In the genomic region with DNA sequence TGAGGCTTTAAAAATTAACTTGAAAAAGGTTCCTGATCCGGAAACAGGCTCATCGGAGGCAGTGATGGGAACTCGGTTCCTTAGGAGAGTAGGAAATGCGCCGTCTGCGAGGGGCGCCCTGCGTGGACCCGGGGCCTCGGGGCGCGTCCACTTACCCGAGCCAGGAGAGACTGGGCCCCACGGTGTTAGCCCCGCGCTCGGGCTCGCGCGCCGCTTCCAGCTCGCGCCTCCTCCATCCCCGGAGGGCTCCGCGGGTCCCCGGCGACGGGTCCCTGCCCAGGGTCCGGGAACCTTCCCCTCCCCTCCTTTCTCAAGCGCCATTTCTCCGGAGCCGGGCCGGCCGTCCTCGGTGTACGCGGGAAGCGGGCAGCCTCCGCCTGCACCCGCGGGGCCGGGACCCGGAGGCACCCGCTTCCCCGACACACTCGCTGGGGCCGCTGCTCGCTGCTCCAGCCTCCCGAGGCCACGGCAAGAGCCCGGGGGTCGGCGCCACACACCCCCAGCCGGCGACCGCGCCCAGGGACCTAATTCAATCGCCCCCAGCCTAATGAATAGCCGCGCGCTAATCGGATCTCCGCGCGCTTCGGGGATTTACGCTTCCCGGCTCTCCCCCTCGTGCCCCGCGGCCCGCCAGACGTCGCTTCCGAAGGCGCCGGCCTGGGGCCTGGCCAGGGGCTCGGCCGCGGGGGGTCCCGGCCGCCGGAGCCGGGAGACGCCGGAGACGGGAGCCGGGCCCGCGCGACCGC, we compare ENCODE assay signal across 8 cellular contexts. TPM values are rescaled to one million over a fixed set of nuclear protein-coding genes. Genes with fewer than 3 reads are reported as not detected.
A peak's percentile ranks its signal among the peaks of the same experiment; 100 is the strongest.
DNase-seq lines count a peak whose midpoint lies in the region; ATAC-seq and TF ChIP-seq lines count a peak whose summit lies in the region.

No MANE protein-coding gene starts in this region.

- CTCF ChIA-PET in HCT116 (lab: Charles Lee), result interaction anchor here (0.6 kb wide), 2 partner anchors 64 to 84 kb away, joined by 4 to 5 read pairs; no protein-coding TSS in a partner anchor

- H3K36me3 ChIP-seq in HCT116 (ENCODE audit: control insufficient read depth in 1 of 2, insufficient read depth in 2 of 2, low read length in 2 of 2) (peaks cover 2 to 4% of the 10 kb centered on the region in 2 experiments; a peak in 2 of 4 replicates), hepatocyte (replicated peaks; ENCODE audit: insufficient read depth, low read depth) (no peaks in the 10 kb centered on the region), skeletal muscle tissue (ENCODE audit: control insufficient read depth in 3 of 3, insufficient read depth in 3 of 3, low read length in 3 of 3) (peaks cover 0 to 3% (median 3%) of the 10 kb centered on the region in 3 donors)

- H3K27ac ChIP-seq in HCT116 (ENCODE audit: low read depth, low read length), result peak overlapping the region; percentile 97
- peak overlapping the region; percentile 99 for H3K27ac ChIP-seq in VCaP
- H3K27ac ChIP-seq in hepatocyte, result peak overlapping the region; percentile 91
- H3K27ac ChIP-seq in skeletal muscle tissue (ENCODE audit: low read depth, low read length), result peak overlapping the region; percentile 92

- BruUV-seq in HCT116 (replicated peaks; lab: Mats Ljungman, UMichigan), result no TSS peak

- H3K9me3 ChIP-seq in HCT116 (ENCODE audit: control insufficient read depth in 1 of 2, insufficient read depth in 1 of 2, low read depth in 1 of 2, low read length in 2 of 2) (no peaks in the 10 kb centered on the region), hepatocyte (ENCODE audit: low read depth) (no peaks in the 10 kb centered on the region), skeletal muscle tissue (ENCODE audit: control insufficient read depth in 3 of 3, low read length in 3 of 3) (no peaks in the 10 kb centered on the region)

- H3K4me1 ChIP-seq in HCT116 (ENCODE audit: control insufficient read depth in 1 of 2, insufficient read depth in 2 of 2, low read length in 2 of 2) (peaks cover 42 to 61% of the 10 kb centered on the region in 2 experiments), hepatocyte (ENCODE audit: insufficient read depth) (peaks cover 58% of the 10 kb centered on the region), skeletal muscle tissue (ENCODE audit: control insufficient read depth in 3 of 3, insufficient read depth in 3 of 3, low read length in 3 of 3) (peaks cover 48 to 74% (median 50%) of the 10 kb centered on the region in 3 donors)

- H4K20me1 ChIP-seq in HCT116 (ENCODE audit: insufficient read depth), result no peaks in the 10 kb centered on the region
- H4K20me1 ChIP-seq in hepatocyte (ENCODE audit: insufficient read depth, poor library complexity, severe bottlenecking), result peaks cover 6% of the 10 kb centered on the region

- 1% methylated on average over 70 of the region's 93 CpGs for WGBS in hepatocyte (ENCODE audit: low lambda C conversion rate, missing lambda C conversion rate)

- H3K27me3 ChIP-seq in HCT116 (ENCODE audit: insufficient read depth, low read length) (no peaks in the 10 kb centered on the region), hepatocyte (no peaks in the 10 kb centered on the region), skeletal muscle tissue (ENCODE audit: control insufficient read depth in 3 of 3, insufficient read depth in 3 of 3, low read length in 3 of 3) (peaks cover 0 to 7% (median 0%) of the 10 kb centered on the region in 3 donors)

- peak overlapping the region; percentile 75 to 81 for H3K4me3 ChIP-seq in HCT116 (replicated peaks in 1 of 2; ENCODE audit: low read depth in 1 of 2, low read length in 2 of 2)
- peak overlapping the region; percentile 63 for H3K4me3 ChIP-seq in hepatocyte
- H3K4me3 ChIP-seq in skeletal muscle tissue (ENCODE audit: low read length in 3 of 3), result peak overlapping the region; percentile 65 to 72 (median 71)

- peak overlapping the region; percentile 78 for H3K4me2 ChIP-seq in HCT116 (ENCODE audit: low read length)
- H3K4me2 ChIP-seq in hepatocyte, result peak overlapping the region; percentile 97

- no peak for TF ChIP-seq CTCF in HCT116 (IDR thresholded peaks at IDR 0.05 in 2 of 3, conservative IDR thresholded peaks at IDR 0.05 in 1 of 3; ENCODE audit: borderline replicate concordance in 1 of 3, insufficient read depth in 1 of 3, low read depth in 2 of 3, low read length in 2 of 3)
- TF ChIP-seq CTCF in VCaP (conservative IDR thresholded peaks at IDR 0.05), result no peak
- TF ChIP-seq CTCF in hepatocyte (IDR thresholded peaks at IDR 0.05; ENCODE audit: poor library complexity), result no peak

- peak overlapping the region; percentile 89 for H3K9ac ChIP-seq in HCT116 (ENCODE audit: low read length)
- H3K9ac ChIP-seq in skeletal muscle tissue (ENCODE audit: low read depth in 1 of 3, low read length in 3 of 3), result peak overlapping the region; percentile 85 to 96 (median 92)

- H3K9me2 ChIP-seq in HCT116 (ENCODE audit: insufficient read depth) (no peaks in the 10 kb centered on the region), hepatocyte (replicated peaks; ENCODE audit: insufficient read depth) (no peaks in the 10 kb centered on the region)

- TF ChIP-seq RAD21 in HCT116 (IDR thresholded peaks at IDR 0.05; ENCODE audit: low read depth), result no peak

- RAD21 ChIA-PET in HCT116 (lab: Charles Lee; ENCODE audit: low non-redundant PET in 1 of 2, low total read pairs in 2 of 2, uncharacterized antibody in 2 of 2, unreplicated experiment in 2 of 2), result interaction anchor here in 1 of 2 experiments (1.2 kb wide), 1 partner anchor 11 kb away, joined by 3 read pairs; no protein-coding TSS in a partner anchor

- TF ChIP-seq POLR2A in HCT116 (IDR thresholded peaks at IDR 0.05; ENCODE audit: borderline replicate concordance, extremely low read depth, insufficient read depth, insufficient read length), result no peak

- H2AFZ ChIP-seq in HCT116 (ENCODE audit: low read depth, low read length, poor library complexity, severe bottlenecking), result no peak overlapping the region
- H2AFZ ChIP-seq in hepatocyte, result no peak overlapping the region

- H3K79me2 ChIP-seq in HCT116 (ENCODE audit: insufficient read depth, low read length), result peaks cover 46% of the 10 kb centered on the region
- peaks cover 83% of the 10 kb centered on the region for H3K79me2 ChIP-seq in hepatocyte

- no peak for ATAC-seq in HCT116
- no peak for ATAC-seq in GM18517 (IDR thresholded peaks at IDR 0.05; ENCODE audit: unreplicated experiment)
- ATAC-seq in GM21825 (IDR thresholded peaks at IDR 0.05; ENCODE audit: unreplicated experiment), result no peak
- ATAC-seq in HG03565 (IDR thresholded peaks at IDR 0.05; ENCODE audit: unreplicated experiment), result no peak

- POLR2A ChIA-PET in HCT116 (lab: Charles Lee), result interaction anchor here (0.7 to 2.2 kb wide), 5 partner anchors 13 to 84 kb away, joined by 3 to 8 read pairs (median 5); no protein-coding TSS in a partner anchor

- DNase-seq in HCT116 (ENCODE audit: low read depth, low spot score) (no peak), hepatocyte (ENCODE audit: low spot score) (no peak), T1000 (lab: John Stamatoyannopoulos, UW) (no peak)

- intact Hi-C loops in HCT116 (cut with micrococcal nuclease), result no loop called here

TF ChIP-seq in HCT116, 20 proteins besides CTCF, POLR2A, EP300 and RAD21:
- TF ChIP-seq SP1 (IDR thresholded peaks at IDR 0.05; ENCODE audit: low read depth) (no peak), EZH2 (IDR thresholded peaks at IDR 0.05) (no peak), CBX3 (IDR thresholded peaks at IDR 0.05; ENCODE audit: low read depth) (no peak), ELF1 (IDR thresholded peaks at IDR 0.05; ENCODE audit: borderline replicate concordance, low read depth) (no peak)
- TF ChIP-seq, protein P1, sequence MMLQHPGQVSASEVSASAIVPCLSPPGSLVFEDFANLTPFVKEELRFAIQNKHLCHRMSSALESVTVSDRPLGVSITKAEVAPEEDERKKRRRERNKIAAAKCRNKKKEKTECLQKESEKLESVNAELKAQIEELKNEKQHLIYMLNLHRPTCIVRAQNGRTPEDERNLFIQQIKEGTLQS (IDR thresholded peaks at IDR 0.05), result no peak
TF ChIP-seq in HCT116: peak in this region for 0.

RNA-seq across cellular contexts. Expression of a gene that starts 2.2 kb away (rescaled TPM):
- total RNA-seq in HCT116 (2021; ENCODE audit: unreplicated experiment) (45.2 TPM), hepatocyte (6.6 and 8.6 TPM in 2 replicates), skeletal muscle tissue (8.4 TPM)
- polyA plus RNA-seq in HCT116 (2012), result 16.1 and 18.2 TPM in 2 replicates
- 6.4 and 7.9 TPM in 2 replicates for polyA plus RNA-seq in hepatocyte
